Comparison of ENCODE assay signal across 22 cellular contexts in the genomic region with DNA sequence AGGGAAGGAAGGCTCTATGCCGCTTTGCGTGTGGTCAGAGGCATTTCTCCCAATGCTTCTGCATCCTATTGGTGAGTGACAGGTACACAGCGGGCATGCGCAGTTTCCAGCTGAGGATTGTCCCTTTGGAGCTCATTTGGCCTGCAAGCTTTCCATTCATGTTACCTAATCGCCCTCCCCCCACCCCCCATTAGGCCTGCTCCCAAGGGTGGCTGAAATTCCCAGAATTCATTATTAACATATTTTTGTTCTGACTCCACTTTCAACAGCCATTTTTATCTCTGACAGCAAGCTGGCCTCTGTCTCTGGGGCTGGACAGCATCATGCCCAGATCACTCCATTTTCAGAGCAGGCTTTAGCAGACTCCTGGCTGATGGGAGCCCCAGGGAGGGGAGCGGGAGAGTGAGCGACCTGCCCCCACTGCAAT. TPM values are rescaled to one million over a fixed set of nuclear protein-coding genes. Genes with fewer than 3 reads are reported as not detected.
DNase-seq lines count a peak whose midpoint lies in the region; ATAC-seq, FAIRE-seq and TF ChIP-seq lines count a peak whose summit lies in the region.
"Had no signal": no experiment of that assay in that cellular context is flagged by ENCODE, and none has a peak within 500 bp of the region (broad histone marks: within the 10 kb centered on the region; RNA-seq: fewer than 3 reads in every experiment).

No MANE protein-coding gene starts in this region.

- ATAC-seq in SK-N-SH treated with all-trans-retinoic acid at 6 μM for 48 hours, result peak; percentile 51
- ATAC-seq in HG03139 (IDR thresholded peaks at IDR 0.05; ENCODE audit: unreplicated experiment), result no peak
- ATAC-seq: stimulated activated naive CD8-positive, alpha-beta T cell treated with anti-CD3 and anti-CD28 coated beads, Interleukin-15, Interleukin-2, amounts not matched to agents 100 U/mL and 50 U/mL, for 24 hours had no signal

- no peaks in the 10 kb centered on the region for H3K36me3 Mint-ChIP-seq in activated T-cell treated with anti-CD3 and anti-CD28 coated beads, Interleukin-2, amount 50 U/mL, for 24 hours (ENCODE audit: low read depth)

- TF ChIP-seq CTCF in fibroblast of villous mesenchyme (IDR thresholded peaks at IDR 0.05; ENCODE audit: insufficient read depth, low read depth, low read length), result no peak

- no peak overlapping the region for H3K27ac Mint-ChIP-seq in activated T-cell treated with anti-CD3 and anti-CD28 coated beads, Interleukin-2, amount 50 U/mL, for 24 hours
- H3K27ac Mint-ChIP-seq: activated B cell treated with CpG ODN at 0.5 μM for 24 hours; naive B cell; progenitor cell of endocrine pancreas; T-helper 1 cell treated with Interleukin-12 subunit alpha and Interleukin-12 subunit beta and Interleukin-4 antibody, amounts not matched to agents 30 μg/mL and 1 μg/mL, for 36 hours had no signal

- H3K27me3 Mint-ChIP-seq in activated T-cell treated with anti-CD3 and anti-CD28 coated beads, Interleukin-2, amount 50 U/mL, for 24 hours, result peaks cover 51% of the 10 kb centered on the region

- no peak for FAIRE-seq in GM12891 (lab: Jason Lieb, UNC)

- no peak for TF ChIP-seq POLR2A in GM12891 (IDR thresholded peaks at IDR 0.05; ENCODE audit: low read depth, low read length)

- DNase-seq in AG08395 (ENCODE audit: low spot score) (peak; percentile 80), fibroblast of villous mesenchyme (ENCODE audit: low read depth) (peak; percentile 43), mucosa of gallbladder (ENCODE audit: low spot score) (peak; percentile 35), GM12891 (ENCODE audit: insufficient read length, low spot score) (no peak), germinal center (ENCODE audit: low spot score) (no peak)
- DNase-seq in activated T-cell treated with anti-CD3 and anti-CD28 coated beads, Interleukin-2, amount 50 U/mL, for 24 hours, result no peak
- DNase-seq: activated B cell treated with CpG ODN at 0.5 μM for 24 hours; activated gamma-delta T cell; dorsolateral prefrontal cortex; naive B cell; NCI-H1436 treated with DMSO at 0.1 percent for 48 hours; NCI-H446; stimulated activated naive CD8-positive, alpha-beta T cell treated with anti-CD3 and anti-CD28 coated beads, Interleukin-15, Interleukin-2, amounts not matched to agents 100 U/mL and 50 U/mL, for 24 hours had no signal

- peaks cover 8% of the 10 kb centered on the region for H3K9me3 Mint-ChIP-seq in activated T-cell treated with anti-CD3 and anti-CD28 coated beads, Interleukin-2, amount 50 U/mL, for 24 hours

- no peak overlapping the region for H3K4me3 ChIP-seq in fibroblast of villous mesenchyme (ENCODE audit: low read depth, low read length)
- H3K4me3 ChIP-seq: ascending aorta, dorsolateral prefrontal cortex had no signal

- H3K4me3 Mint-ChIP-seq in activated T-cell treated with anti-CD3 and anti-CD28 coated beads, Interleukin-2, amount 50 U/mL, for 24 hours, result no peak overlapping the region
- H3K4me3 Mint-ChIP-seq: activated B cell treated with CpG ODN at 0.5 μM for 24 hours; naive B cell; T-helper 1 cell treated with Interleukin-12 subunit alpha and Interleukin-12 subunit beta and Interleukin-4 antibody, amounts not matched to agents 30 μg/mL and 1 μg/mL, for 36 hours had no signal

- no peaks in the 10 kb centered on the region for H3K4me1 Mint-ChIP-seq in activated T-cell treated with anti-CD3 and anti-CD28 coated beads, Interleukin-2, amount 50 U/mL, for 24 hours (ENCODE audit: low read depth)
- H3K4me1 Mint-ChIP-seq: activated B cell treated with CpG ODN at 0.5 μM for 24 hours had no signal

TF ChIP-seq in SK-N-SH treated with all-trans-retinoic acid at 6 μM for 48 hours, 23 proteins besides CTCF, POLR2A, EP300 and RAD21 (continues in another document):
- TF ChIP-seq ZNF565 (CRISPR knock-in tag; conservative IDR thresholded peaks at IDR 0.05; ENCODE audit: low read depth) (no peak), POU6F1 (CRISPR knock-in tag; IDR thresholded peaks at IDR 0.05; ENCODE audit: borderline replicate concordance, low read depth) (no peak), CSRNP3 (CRISPR knock-in tag; IDR thresholded peaks at IDR 0.05) (no peak), GLIS3 (CRISPR knock-in tag; IDR thresholded peaks at IDR 0.05) (no peak), ESRRG (CRISPR knock-in tag; IDR thresholded peaks at IDR 0.05) (no peak), OSR1 (CRISPR knock-in tag; IDR thresholded peaks at IDR 0.05) (no peak), ISL1 (CRISPR knock-in tag; IDR thresholded peaks at IDR 0.05) (peak; percentile 80), ARNTL (CRISPR knock-in tag; IDR thresholded peaks at IDR 0.05; ENCODE audit: borderline replicate concordance, low read depth) (no peak), ZNF70 (CRISPR knock-in tag; IDR thresholded peaks at IDR 0.05) (no peak), PPARA (CRISPR knock-in tag; IDR thresholded peaks at IDR 0.05; ENCODE audit: borderline replicate concordance) (no peak), CSDC2 (CRISPR knock-in tag; IDR thresholded peaks at IDR 0.05) (no peak)

TF ChIP-seq in GM12891, 5 proteins besides CTCF, POLR2A, EP300 and RAD21:
- TF ChIP-seq PAX5 (IDR thresholded peaks at IDR 0.05; ENCODE audit: insufficient read depth, low read length, severe bottlenecking) (no peak), TAF1 (IDR thresholded peaks at IDR 0.05; ENCODE audit: low read depth, low read length) (no peak), SPI1 (IDR thresholded peaks at IDR 0.05; ENCODE audit: low read depth, low read length) (no peak), POU2F2 (IDR thresholded peaks at IDR 0.05; ENCODE audit: low read depth, low read length) (no peak), POLR2AphosphoS5 (IDR thresholded peaks at IDR 0.05; ENCODE audit: low read depth, low read length) (no peak)

RNA-seq across cellular contexts. Expression of gene MIS18A, which starts 25.6 kb away (rescaled TPM):
- total RNA-seq in fibroblast of villous mesenchyme, result 6.4 and 13.0 TPM in 2 replicates
- 6.5 TPM for total RNA-seq in mucosa of gallbladder
- 13.6 TPM for polyA plus RNA-seq in GM12891 (2012; ENCODE audit: low read depth, missing spikeins)

RNA-seq across cellular contexts. Expression of gene MRAP, which starts 45.4 kb away (rescaled TPM):
- total RNA-seq in fibroblast of villous mesenchyme, result not detected in 2 replicates
- total RNA-seq in mucosa of gallbladder, result not detected
- polyA plus RNA-seq in GM12891 (2012; ENCODE audit: low read depth, missing spikeins), result not detected
- total RNA-seq: A673, activated B cell treated with CpG ODN at 0.5 μM for 24 hours, ascending aorta, H4, LHCN-M2, urinary bladder had no signal

Comparison
In these comparisons a context has a peak if more than half of its experiments do, and no peak if none do; other contexts are left out.
1. DNase-seq: peak in AG08395 (single experiment), fibroblast of villous mesenchyme (single experiment) and mucosa of gallbladder (single experiment); none in GM12891 (single experiment), activated T-cell treated with anti-CD3 and anti-CD28 coated beads, Interleukin-2, amount 50 U/mL, for 24 hours (single experiment) and germinal center (single experiment).